ENCODE assay signal across 25 cellular contexts in genomic region chr10:88316292-88316861, GRCh38.
"Had no signal": no experiment of that assay in that cellular context is flagged by ENCODE, and none has a peak within 500 bp of the region (broad histone marks: within the 10 kb centered on the region; RNA-seq: fewer than 3 reads in every experiment).

No MANE protein-coding gene starts in this region.

- H3K4me3 Mint-ChIP-seq: activated naive CD4-positive, alpha-beta T cell treated with anti-CD3 and anti-CD28 coated beads, Interleukin-2, amount 10 ng/mL, durations not matched to agents 7 days and 5 days; activated naive CD8-positive, alpha-beta T cell treated with anti-CD3 and anti-CD28 coated beads, Interleukin-2, amount 50 U/mL, for 24 hours; brain; naive thymus-derived CD8-positive, alpha-beta T cell; stimulated activated effector memory CD8-positive, alpha-beta T cell treated with anti-CD3 and anti-CD28 coated beads, Interleukin-12 subunit alpha, Interleukin-12 subunit beta, amount 100 ng/mL, for 72 hours; type B pancreatic cell had no signal

- H3K4me3 ChIP-seq: dorsolateral prefrontal cortex, lower lobe of right lung, ovary, psoas muscle, stomach had no signal

- H3K9me3 ChIP-seq: ovary had no signal

- H3K4me1 ChIP-seq: lower lobe of right lung, psoas muscle, stomach had no signal

- H3K4me1 Mint-ChIP-seq: activated naive CD4-positive, alpha-beta T cell treated with anti-CD3 and anti-CD28 coated beads, Interleukin-2, amount 10 ng/mL, durations not matched to agents 7 days and 5 days; brain; stimulated activated effector memory CD8-positive, alpha-beta T cell treated with anti-CD3 and anti-CD28 coated beads, Interleukin-12 subunit alpha, Interleukin-12 subunit beta, amount 100 ng/mL, for 72 hours had no signal

- ATAC-seq: activated naive CD8-positive, alpha-beta T cell treated with anti-CD3 and anti-CD28 coated beads, Interleukin-2, amount 50 U/mL, for 24 hours; lower lobe of right lung; naive thymus-derived CD8-positive, alpha-beta T cell; psoas muscle; sciatic nerve; stimulated activated effector memory CD8-positive, alpha-beta T cell treated with anti-CD3 and anti-CD28 coated beads, Interleukin-12 subunit alpha, Interleukin-12 subunit beta, amount 100 ng/mL, for 72 hours had no signal

- H3K27ac Mint-ChIP-seq: activated naive CD4-positive, alpha-beta T cell treated with anti-CD3 and anti-CD28 coated beads, Interleukin-2, amount 10 ng/mL, durations not matched to agents 7 days and 5 days; activated naive CD8-positive, alpha-beta T cell treated with anti-CD3 and anti-CD28 coated beads, Interleukin-2, amount 50 U/mL, for 24 hours; brain; naive thymus-derived CD8-positive, alpha-beta T cell; stimulated activated effector memory CD8-positive, alpha-beta T cell treated with anti-CD3 and anti-CD28 coated beads, Interleukin-12 subunit alpha, Interleukin-12 subunit beta, amount 100 ng/mL, for 72 hours; type B pancreatic cell had no signal

- H3K27me3 ChIP-seq: dorsolateral prefrontal cortex, ovary, stomach had no signal

- H3K36me3 Mint-ChIP-seq: stimulated activated effector memory CD8-positive, alpha-beta T cell treated with anti-CD3 and anti-CD28 coated beads, Interleukin-12 subunit alpha, Interleukin-12 subunit beta, amount 100 ng/mL, for 72 hours had no signal

- DNase-seq: activated CD4-positive, alpha-beta T cell treated with anti-CD3 and anti-CD28 coated beads, Interleukin-2, amount 50 U/mL, for 1 hour; activated CD4-positive, CD25-positive, alpha-beta regulatory T cell treated with anti-CD3 and anti-CD28 coated beads, Interleukin-2, amount 50 U/mL, for 72 hours; activated CD8-positive, alpha-beta memory T cell treated with anti-CD3 and anti-CD28 coated beads for 24 hours; activated CD8-positive, alpha-beta memory T cell treated with anti-CD3 and anti-CD28 coated beads, Interleukin-2, amount 50 U/mL, for 48 hours; activated effector memory CD4-positive, alpha-beta T cell treated with Interleukin-2 at 50 U/mL for 16 hours; activated naive CD4-positive, alpha-beta T cell treated with anti-CD3 and anti-CD28 coated beads, Interleukin-2, amount 10 ng/mL, durations not matched to agents 7 days and 5 days; activated naive CD8-positive, alpha-beta T cell treated with anti-CD3 and anti-CD28 coated beads, Interleukin-2, amount 50 U/mL, for 24 hours; activated T-cell treated with anti-CD3 and anti-CD28 coated beads, Interleukin-2, amount 50 U/mL, for 48 hours; anterior cingulate cortex; central memory CD4-positive, alpha-beta T cell; dorsolateral prefrontal cortex; foreskin melanocyte; glutamatergic neuron; hippocampal formation; islet precursor cell; lower lobe of right lung; naive thymus-derived CD8-positive, alpha-beta T cell; ovary; psoas muscle; stimulated activated CD4-positive, alpha-beta T cell treated with anti-CD3 and anti-CD28 coated beads, Interleukin-4, amount 100 ng/mL, for 24 hours; stomach had no signal

- H3K27ac ChIP-seq: dorsolateral prefrontal cortex, lower lobe of right lung, ovary, psoas muscle, stomach had no signal

- H3K27me3 Mint-ChIP-seq: activated naive CD4-positive, alpha-beta T cell treated with anti-CD3 and anti-CD28 coated beads, Interleukin-2, amount 10 ng/mL, durations not matched to agents 7 days and 5 days; activated naive CD8-positive, alpha-beta T cell treated with anti-CD3 and anti-CD28 coated beads, Interleukin-2, amount 50 U/mL, for 24 hours; naive thymus-derived CD8-positive, alpha-beta T cell had no signal

- H3K36me3 ChIP-seq: lower lobe of right lung, ovary, stomach had no signal
